12 cellular contexts compared by ENCODE assay signal in the genomic region with DNA sequence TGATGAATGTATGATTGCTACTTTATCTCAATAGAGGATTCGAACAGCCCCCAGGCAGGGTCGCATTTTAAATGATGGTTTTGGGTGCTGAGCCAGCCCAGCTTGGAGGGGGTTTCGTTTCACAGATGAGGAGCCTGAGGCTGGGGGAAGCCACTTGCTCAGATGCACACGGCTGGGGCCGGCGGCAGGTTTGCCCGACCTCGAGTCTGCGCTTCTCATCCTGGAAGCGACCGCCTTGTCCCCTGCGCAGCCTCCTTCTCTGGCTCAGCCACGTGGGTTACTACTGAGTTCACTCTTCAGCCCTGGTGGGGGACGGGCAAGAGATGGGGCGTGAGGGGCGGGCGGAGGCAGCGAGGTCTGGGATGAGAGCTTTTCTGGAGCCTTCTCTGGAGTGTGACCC. TPM values are rescaled to one million over a fixed set of nuclear protein-coding genes. Genes with fewer than 3 reads are reported as not detected.
"Had no signal": no experiment of that assay in that cellular context is flagged by ENCODE, and none has a peak within 500 bp of the region (broad histone marks: within the 10 kb centered on the region; RNA-seq: fewer than 3 reads in every experiment).

No MANE protein-coding gene starts in this region.

- H3K36me3 ChIP-seq: gastrocnemius medialis, prostate gland, suprapubic skin had no signal

- H3K4me1 ChIP-seq: gastrocnemius medialis, prostate gland, suprapubic skin had no signal

- H3K4me3 ChIP-seq: gastrocnemius medialis, prostate gland, suprapubic skin had no signal

- ATAC-seq: gastrocnemius medialis; naive thymus-derived CD8-positive, alpha-beta T cell; stimulated activated naive CD8-positive, alpha-beta T cell treated with anti-CD3 and anti-CD28 coated beads, Interleukin-15, Interleukin-2, amounts not matched to agents 100 U/mL and 50 U/mL, for 24 hours had no signal

- DNase-seq: activated B cell treated with CpG ODN at 0.5 μM for 24 hours; activated CD4-positive, alpha-beta T cell treated with anti-CD3 and anti-CD28 coated beads, Interleukin-2, amount 10 ng/mL, durations not matched to agents 24 days and 14 days; activated T-cell treated with anti-CD3 and anti-CD28 coated beads, Interleukin-2, amount 50 U/mL, for 48 hours; effector memory CD4-positive, alpha-beta T cell; naive thymus-derived CD8-positive, alpha-beta T cell; stimulated activated CD4-positive, alpha-beta T cell treated with anti-CD3 and anti-CD28 coated beads, Interleukin-2, amount 100 ng/mL, for 48 hours; stimulated activated naive CD8-positive, alpha-beta T cell treated with anti-CD3 and anti-CD28 coated beads, Interleukin-15, Interleukin-2, amounts not matched to agents 100 U/mL and 50 U/mL, for 24 hours had no signal

- H3K9me3 ChIP-seq: gastrocnemius medialis, prostate gland, suprapubic skin had no signal

- H3K27ac ChIP-seq: epithelial cell of prostate, gastrocnemius medialis, prostate gland, suprapubic skin had no signal

RNA-seq across cellular contexts. Expression of a gene that starts 25.3 kb away (rescaled TPM):
- total RNA-seq: activated B cell treated with CpG ODN at 0.5 μM for 24 hours; activated CD4-positive, alpha-beta T cell treated with anti-CD3 and anti-CD28 coated beads, Interleukin-2, amount 10 ng/mL, durations not matched to agents 24 days and 14 days; naive thymus-derived CD8-positive, alpha-beta T cell; ureter had no signal
- polyA plus RNA-seq: naive thymus-derived CD8-positive, alpha-beta T cell had no signal
